Comparison of ENCODE assay signal across 8 cellular contexts in the genomic region with DNA sequence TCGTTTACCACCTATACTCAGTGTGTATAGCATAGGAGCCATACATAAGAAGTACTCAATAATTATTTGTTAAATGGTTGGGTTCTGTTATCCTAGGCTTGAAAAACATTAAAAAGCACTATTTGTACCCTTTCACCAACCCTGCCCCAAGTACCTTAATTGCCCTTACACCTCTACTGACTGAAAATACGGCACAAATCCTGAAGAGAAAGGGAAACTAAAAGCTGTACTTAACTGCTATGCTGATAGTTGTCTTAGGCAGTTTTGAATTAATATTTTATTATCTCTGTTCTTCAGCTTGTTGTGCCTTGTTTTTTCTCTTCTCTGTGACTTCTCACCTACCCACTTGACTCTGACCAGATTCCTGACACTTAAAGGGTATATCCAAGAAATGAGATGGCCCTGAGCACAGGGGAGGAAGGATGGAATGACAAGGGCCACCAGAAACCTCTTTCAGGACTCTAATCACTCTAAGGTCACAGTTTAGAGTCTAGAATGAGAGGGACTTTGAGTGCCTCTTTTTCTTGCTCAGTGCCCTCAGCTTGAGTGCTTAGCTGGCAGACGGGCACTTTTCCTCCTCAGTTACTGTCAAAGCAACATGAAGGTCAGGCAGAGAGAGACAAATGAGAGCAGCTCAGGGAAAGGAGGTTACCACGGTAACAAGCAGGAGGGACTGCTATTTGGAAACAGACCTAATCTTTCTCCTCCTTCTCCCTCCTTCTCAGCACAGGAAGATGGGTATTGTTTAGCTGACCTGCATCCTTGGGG.
DNase-seq lines count a peak whose midpoint lies in the region; ATAC-seq lines count a peak whose summit lies in the region.

No MANE protein-coding gene starts in this region.

- peak overlapping the region; percentile 49 for H3K27ac ChIP-seq in CD8-positive, alpha-beta memory T cell (ENCODE audit: low read depth, low read length)

- no peaks in the 10 kb centered on the region for H3K27me3 ChIP-seq in CD8-positive, alpha-beta memory T cell (ENCODE audit: insufficient read depth, low read length, poor library complexity, severe bottlenecking)

- H3K27me3 Mint-ChIP-seq in CD8-positive, alpha-beta memory T cell, result no peaks in the 10 kb centered on the region
- no peaks in the 10 kb centered on the region for H3K27me3 Mint-ChIP-seq in activated naive CD8-positive, alpha-beta T cell treated with anti-CD3 and anti-CD28 coated beads for 36 hours
- H3K27me3 Mint-ChIP-seq in stimulated activated memory B cell treated with anti-CD40 and anti-IgM and Interleukin-4, amounts not matched to agents 10 μg/mL and 1 μg/mL and 100 μg/mL, for 72 hours, result no peaks in the 10 kb centered on the region

- H3K4me1 Mint-ChIP-seq in CD8-positive, alpha-beta memory T cell, result peaks cover 48 to 80% (median 59%) of the 10 kb centered on the region in 3 donors
- peaks cover 56% of the 10 kb centered on the region for H3K4me1 Mint-ChIP-seq in activated naive CD8-positive, alpha-beta T cell treated with anti-CD3 and anti-CD28 coated beads for 36 hours
- peaks cover 47% of the 10 kb centered on the region for H3K4me1 Mint-ChIP-seq in stimulated activated memory B cell treated with anti-CD40 and anti-IgM and Interleukin-4, amounts not matched to agents 10 μg/mL and 1 μg/mL and 100 μg/mL, for 72 hours

- H3K36me3 Mint-ChIP-seq in CD8-positive, alpha-beta memory T cell, result peaks cover 0 to 4% (median 0%) of the 10 kb centered on the region in 3 donors
- peaks cover 9% of the 10 kb centered on the region for H3K36me3 Mint-ChIP-seq in activated naive CD8-positive, alpha-beta T cell treated with anti-CD3 and anti-CD28 coated beads for 36 hours
- H3K36me3 Mint-ChIP-seq in stimulated activated memory B cell treated with anti-CD40 and anti-IgM and Interleukin-4, amounts not matched to agents 10 μg/mL and 1 μg/mL and 100 μg/mL, for 72 hours, result no peaks in the 10 kb centered on the region

- peak overlapping the region; percentile 21 for H3K4me3 ChIP-seq in CD8-positive, alpha-beta memory T cell (ENCODE audit: low read length)

- peak in 3 of 5 donors; percentile 24 to 63 (median 53) for DNase-seq in CD8-positive, alpha-beta memory T cell
- DNase-seq in NCI-H2227 (lab: John Stamatoyannopoulos, UW; ENCODE audit: unreplicated experiment), result peak; percentile 79
- DNase-seq in activated naive CD8-positive, alpha-beta T cell treated with anti-CD3 and anti-CD28 coated beads for 36 hours, result no peak
- peak; percentile 56 for DNase-seq in iPS DF 4.7 (ENCODE audit: extremely low read depth, low spot score)

- peak overlapping the region; percentile 82 to 97 (median 93) for H3K27ac Mint-ChIP-seq in CD8-positive, alpha-beta memory T cell
- H3K27ac Mint-ChIP-seq in activated naive CD8-positive, alpha-beta T cell treated with anti-CD3 and anti-CD28 coated beads for 36 hours, result peak overlapping the region; percentile 92
- peak overlapping the region; percentile 75 for H3K27ac Mint-ChIP-seq in stimulated activated memory B cell treated with anti-CD40 and anti-IgM and Interleukin-4, amounts not matched to agents 10 μg/mL and 1 μg/mL and 100 μg/mL, for 72 hours

- peaks cover 51% of the 10 kb centered on the region for H3K4me1 ChIP-seq in CD8-positive, alpha-beta memory T cell (ENCODE audit: insufficient read depth, low read length)

- no peaks in the 10 kb centered on the region for H3K9me3 Mint-ChIP-seq in CD8-positive, alpha-beta memory T cell
- no peaks in the 10 kb centered on the region for H3K9me3 Mint-ChIP-seq in activated naive CD8-positive, alpha-beta T cell treated with anti-CD3 and anti-CD28 coated beads for 36 hours
- no peaks in the 10 kb centered on the region for H3K9me3 Mint-ChIP-seq in stimulated activated memory B cell treated with anti-CD40 and anti-IgM and Interleukin-4, amounts not matched to agents 10 μg/mL and 1 μg/mL and 100 μg/mL, for 72 hours

- peak overlapping the region; percentile 43 to 90 (median 82) for H3K4me3 Mint-ChIP-seq in CD8-positive, alpha-beta memory T cell
- H3K4me3 Mint-ChIP-seq in activated naive CD8-positive, alpha-beta T cell treated with anti-CD3 and anti-CD28 coated beads for 36 hours, result peak overlapping the region; percentile 77
- peak overlapping the region; percentile 34 for H3K4me3 Mint-ChIP-seq in stimulated activated memory B cell treated with anti-CD40 and anti-IgM and Interleukin-4, amounts not matched to agents 10 μg/mL and 1 μg/mL and 100 μg/mL, for 72 hours

- POLR2A ChIA-PET in CD8-positive, alpha-beta memory T cell (lab: Charles Lee), result interaction anchor here (1.1 to 1.2 kb wide), 2 partner anchors 9 to 26 kb away, joined by 3 to 4 read pairs; no protein-coding TSS in a partner anchor

- H3K9me3 ChIP-seq in CD8-positive, alpha-beta memory T cell (ENCODE audit: low read length), result no peaks in the 10 kb centered on the region

- peak; percentile 42 for ATAC-seq in GM21825 (IDR thresholded peaks at IDR 0.05; ENCODE audit: unreplicated experiment)
- ATAC-seq in stimulated activated memory B cell treated with anti-CD40 and anti-IgM and Interleukin-4, amounts not matched to agents 10 μg/mL and 1 μg/mL and 100 μg/mL, for 72 hours, result peak; percentile 34
- no peak for ATAC-seq in GM21381 (IDR thresholded peaks at IDR 0.05; ENCODE audit: unreplicated experiment)
- ATAC-seq in GM18502 (IDR thresholded peaks at IDR 0.05; ENCODE audit: poor library complexity, unreplicated experiment), result no peak

- CTCF ChIA-PET in CD8-positive, alpha-beta memory T cell (lab: Charles Lee), result interaction anchor here (0.8 to 1.3 kb wide), 2 partner anchors 10 to 55 kb away, joined by 3 to 4 read pairs; no protein-coding TSS in a partner anchor

- no peaks in the 10 kb centered on the region for H3K36me3 ChIP-seq in CD8-positive, alpha-beta memory T cell (ENCODE audit: insufficient read depth, low read length)

Comparison
In these comparisons a context has a peak if more than half of its experiments do, and no peak if none do; other contexts are left out.
1. ATAC-seq: peak in GM21825 (single experiment) and stimulated activated memory B cell treated with anti-CD40 and anti-IgM and Interleukin-4, amounts not matched to agents 10 μg/mL and 1 μg/mL and 100 μg/mL, for 72 hours (single experiment); none in GM21381 (single experiment) and GM18502 (single experiment).
2. Peak in every context shown above with its lines, with median percentiles within 50 percentile points of each other: H3K27ac Mint-ChIP-seq and H3K4me3 Mint-ChIP-seq.